In genomic region chr11:14971865-14972580, GRCh38 we compare ENCODE assay signal across 10 cellular contexts. TPM values are rescaled to one million over a fixed set of nuclear protein-coding genes. Genes with fewer than 3 reads are reported as not detected.
DNase-seq lines count a peak whose midpoint lies in the region; TF ChIP-seq lines count a peak whose summit lies in the region.
"Had no signal": no experiment of that assay in that cellular context is flagged by ENCODE, and none has a peak within 500 bp of the region (broad histone marks: within the 10 kb centered on the region; RNA-seq: fewer than 3 reads in every experiment).

TSS of gene CALCA (minus strand) at chr11:14972351. CDS start at chr11:14971192, 1,159 bp downstream.

- H3K27me3 Mint-ChIP-seq in T-helper 1 cell treated with Interleukin-12 subunit alpha and Interleukin-12 subunit beta and Interleukin-4 antibody, amounts not matched to agents 30 μg/mL and 1 μg/mL, for 36 hours (ENCODE audit: low read depth): peaks cover 91% of the 10 kb centered on the region
- peaks cover 69% of the 10 kb centered on the region for H3K27me3 Mint-ChIP-seq in IgD-negative memory B cell

- H3K4me3 ChIP-seq in epithelial cell of proximal tubule (ENCODE audit: low read depth, low read length): peak within 1 kb of the TSS; percentile 18
- H3K4me3 ChIP-seq in parathyroid adenoma (ENCODE audit: low read depth, low read length): no peak within 1 kb of the TSS

- H3K4me1 Mint-ChIP-seq in T-helper 1 cell treated with Interleukin-12 subunit alpha and Interleukin-12 subunit beta and Interleukin-4 antibody, amounts not matched to agents 30 μg/mL and 1 μg/mL, for 36 hours (ENCODE audit: low read depth): peaks cover 26% of the 10 kb centered on the region
- peaks cover 15 to 24% (median 18%) of the 10 kb centered on the region in 3 donors for H3K4me1 Mint-ChIP-seq in IgD-negative memory B cell

- H3K27me3 ChIP-seq in parathyroid adenoma (ENCODE audit: control insufficient read depth, insufficient read depth, low read length): no peaks in the 10 kb centered on the region

- DNase-seq in T-helper 1 cell (no peak), epithelial cell of proximal tubule (ENCODE audit: low read depth) (no peak), NOMO-1 treated with dmso at 0.1 percent for 144 hours (lab: John Stamatoyannopoulos, UW; ENCODE audit: unreplicated experiment) (no peak), OCI-M2 (lab: John Stamatoyannopoulos, UW; ENCODE audit: unreplicated experiment) (no peak)
- DNase-seq in activated effector memory CD4-positive, alpha-beta T cell treated with anti-CD3 and anti-CD28 coated beads, Interleukin-2, amount 50 U/mL, for 16 hours: no peak
- DNase-seq: small intestine had no signal

- TF ChIP-seq CTCF in epithelial cell of proximal tubule (conservative IDR thresholded peaks at IDR 0.05; ENCODE audit: low read depth, low read length): no peak
- no peak for TF ChIP-seq CTCF in parathyroid adenoma (IDR thresholded peaks at IDR 0.05)

- no peak within 1 kb of the TSS for H3K27ac Mint-ChIP-seq in T-helper 1 cell treated with Interleukin-12 subunit alpha and Interleukin-12 subunit beta and Interleukin-4 antibody, amounts not matched to agents 30 μg/mL and 1 μg/mL, for 36 hours
- no peak within 1 kb of the TSS for H3K27ac Mint-ChIP-seq in IgD-negative memory B cell

- H3K79me2 ChIP-seq in parathyroid adenoma: no peaks in the 10 kb centered on the region

- no peaks in the 10 kb centered on the region for H3K36me3 ChIP-seq in parathyroid adenoma (ENCODE audit: control insufficient read depth, insufficient read depth, low read length)

- no peak within 1 kb of the TSS for H3K27ac ChIP-seq in parathyroid adenoma

- peak within 1 kb of the TSS; percentile 17 for H2AFZ ChIP-seq in parathyroid adenoma

- H3K4me1 ChIP-seq in parathyroid adenoma: no peaks in the 10 kb centered on the region

- H3K4me2 ChIP-seq in parathyroid adenoma (ENCODE audit: low read length): peak within 1 kb of the TSS; percentile 42

- H3K9ac ChIP-seq in parathyroid adenoma: no peak within 1 kb of the TSS

- no peaks in the 10 kb centered on the region for H3K9me3 Mint-ChIP-seq in T-helper 1 cell treated with Interleukin-12 subunit alpha and Interleukin-12 subunit beta and Interleukin-4 antibody, amounts not matched to agents 30 μg/mL and 1 μg/mL, for 36 hours
- H3K9me3 Mint-ChIP-seq in IgD-negative memory B cell: no peaks in the 10 kb centered on the region

- H3K36me3 Mint-ChIP-seq in T-helper 1 cell treated with Interleukin-12 subunit alpha and Interleukin-12 subunit beta and Interleukin-4 antibody, amounts not matched to agents 30 μg/mL and 1 μg/mL, for 36 hours (ENCODE audit: low read depth): no peaks in the 10 kb centered on the region
- no peaks in the 10 kb centered on the region for H3K36me3 Mint-ChIP-seq in IgD-negative memory B cell

- H3K9me3 ChIP-seq in parathyroid adenoma (ENCODE audit: control insufficient read depth, low read length): no peaks in the 10 kb centered on the region

- peak within 1 kb of the TSS; percentile 41 for H3K4me3 Mint-ChIP-seq in T-helper 1 cell treated with Interleukin-12 subunit alpha and Interleukin-12 subunit beta and Interleukin-4 antibody, amounts not matched to agents 30 μg/mL and 1 μg/mL, for 36 hours
- peak within 1 kb of the TSS; percentile 33 to 87 (median 73) for H3K4me3 Mint-ChIP-seq in IgD-negative memory B cell

RNA-seq across cellular contexts. Expression of gene CALCA, which starts in this region (rescaled TPM):
- not detected for polyA plus RNA-seq in IgD-negative memory B cell
- 0.29 TPM in 1 of 2 replicates, not detected in the other for total RNA-seq in epithelial cell of proximal tubule
- total RNA-seq: bronchial epithelial cell had no signal
